Comparison of ENCODE assay signal across 1 cellular context in the genomic region with DNA sequence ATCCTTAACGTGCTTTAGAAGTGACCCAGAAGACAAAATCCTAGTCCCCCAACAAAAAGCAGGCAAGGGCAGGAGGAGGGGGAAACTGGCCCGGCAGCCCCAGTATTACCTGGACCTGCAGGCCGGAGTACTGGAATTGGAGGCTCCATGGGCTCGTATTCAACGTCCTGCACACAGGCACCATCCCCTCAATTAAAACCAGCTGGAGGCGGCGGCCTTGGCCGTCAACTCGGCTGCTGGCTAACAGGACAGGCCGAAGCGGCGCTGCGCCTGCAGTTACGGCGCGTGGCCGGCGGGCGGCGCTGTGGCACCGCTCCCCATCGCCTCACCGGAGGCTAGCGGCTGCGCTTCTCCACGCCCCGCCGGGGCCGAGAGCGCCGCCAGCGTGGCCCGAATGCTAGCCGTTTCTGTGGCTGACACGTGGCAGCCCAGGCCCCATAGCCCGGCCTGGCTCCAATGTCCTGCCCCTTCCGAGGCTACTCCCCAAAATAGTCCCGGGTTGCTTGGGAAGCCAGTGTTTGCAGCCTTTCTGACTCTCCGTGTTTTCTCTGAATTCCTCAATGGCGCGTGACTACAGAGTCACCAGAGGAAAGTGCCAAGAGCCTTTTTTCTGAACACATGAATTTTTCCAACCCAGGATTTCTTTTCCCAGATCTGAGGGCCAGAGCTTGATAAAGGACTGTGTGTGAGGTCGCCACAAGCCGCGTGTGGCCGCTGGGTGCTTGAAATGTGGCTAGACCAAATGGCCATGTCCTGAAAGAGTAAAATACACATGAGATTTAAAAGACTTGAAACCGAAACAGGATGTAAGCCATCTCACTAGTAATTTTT.
A peak's percentile ranks its signal among the peaks of the same experiment; 100 is the strongest.
TF ChIP-seq lines count a peak whose summit lies in the region.

No MANE protein-coding gene starts in this region.

TF ChIP-seq in K562, 482 proteins besides CTCF, POLR2A, EP300 and RAD21 (continued from another document and continues in another):
- TF ChIP-seq, protein P1, sequence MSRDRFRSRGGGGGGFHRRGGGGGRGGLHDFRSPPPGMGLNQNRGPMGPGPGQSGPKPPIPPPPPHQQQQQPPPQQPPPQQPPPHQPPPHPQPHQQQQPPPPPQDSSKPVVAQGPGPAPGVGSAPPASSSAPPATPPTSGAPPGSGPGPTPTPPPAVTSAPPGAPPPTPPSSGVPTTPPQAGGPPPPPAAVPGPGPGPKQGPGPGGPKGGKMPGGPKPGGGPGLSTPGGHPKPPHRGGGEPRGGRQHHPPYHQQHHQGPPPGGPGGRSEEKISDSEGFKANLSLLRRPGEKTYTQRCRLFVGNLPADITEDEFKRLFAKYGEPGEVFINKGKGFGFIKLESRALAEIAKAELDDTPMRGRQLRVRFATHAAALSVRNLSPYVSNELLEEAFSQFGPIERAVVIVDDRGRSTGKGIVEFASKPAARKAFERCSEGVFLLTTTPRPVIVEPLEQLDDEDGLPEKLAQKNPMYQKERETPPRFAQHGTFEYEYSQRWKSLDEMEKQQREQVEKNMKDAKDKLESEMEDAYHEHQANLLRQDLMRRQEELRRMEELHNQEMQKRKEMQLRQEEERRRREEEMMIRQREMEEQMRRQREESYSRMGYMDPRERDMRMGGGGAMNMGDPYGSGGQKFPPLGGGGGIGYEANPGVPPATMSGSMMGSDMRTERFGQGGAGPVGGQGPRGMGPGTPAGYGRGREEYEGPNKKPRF (IDR thresholded peaks at IDR 0.05; ENCODE audit: low read depth, low read length): no peak
- TF ChIP-seq, protein P2, sequence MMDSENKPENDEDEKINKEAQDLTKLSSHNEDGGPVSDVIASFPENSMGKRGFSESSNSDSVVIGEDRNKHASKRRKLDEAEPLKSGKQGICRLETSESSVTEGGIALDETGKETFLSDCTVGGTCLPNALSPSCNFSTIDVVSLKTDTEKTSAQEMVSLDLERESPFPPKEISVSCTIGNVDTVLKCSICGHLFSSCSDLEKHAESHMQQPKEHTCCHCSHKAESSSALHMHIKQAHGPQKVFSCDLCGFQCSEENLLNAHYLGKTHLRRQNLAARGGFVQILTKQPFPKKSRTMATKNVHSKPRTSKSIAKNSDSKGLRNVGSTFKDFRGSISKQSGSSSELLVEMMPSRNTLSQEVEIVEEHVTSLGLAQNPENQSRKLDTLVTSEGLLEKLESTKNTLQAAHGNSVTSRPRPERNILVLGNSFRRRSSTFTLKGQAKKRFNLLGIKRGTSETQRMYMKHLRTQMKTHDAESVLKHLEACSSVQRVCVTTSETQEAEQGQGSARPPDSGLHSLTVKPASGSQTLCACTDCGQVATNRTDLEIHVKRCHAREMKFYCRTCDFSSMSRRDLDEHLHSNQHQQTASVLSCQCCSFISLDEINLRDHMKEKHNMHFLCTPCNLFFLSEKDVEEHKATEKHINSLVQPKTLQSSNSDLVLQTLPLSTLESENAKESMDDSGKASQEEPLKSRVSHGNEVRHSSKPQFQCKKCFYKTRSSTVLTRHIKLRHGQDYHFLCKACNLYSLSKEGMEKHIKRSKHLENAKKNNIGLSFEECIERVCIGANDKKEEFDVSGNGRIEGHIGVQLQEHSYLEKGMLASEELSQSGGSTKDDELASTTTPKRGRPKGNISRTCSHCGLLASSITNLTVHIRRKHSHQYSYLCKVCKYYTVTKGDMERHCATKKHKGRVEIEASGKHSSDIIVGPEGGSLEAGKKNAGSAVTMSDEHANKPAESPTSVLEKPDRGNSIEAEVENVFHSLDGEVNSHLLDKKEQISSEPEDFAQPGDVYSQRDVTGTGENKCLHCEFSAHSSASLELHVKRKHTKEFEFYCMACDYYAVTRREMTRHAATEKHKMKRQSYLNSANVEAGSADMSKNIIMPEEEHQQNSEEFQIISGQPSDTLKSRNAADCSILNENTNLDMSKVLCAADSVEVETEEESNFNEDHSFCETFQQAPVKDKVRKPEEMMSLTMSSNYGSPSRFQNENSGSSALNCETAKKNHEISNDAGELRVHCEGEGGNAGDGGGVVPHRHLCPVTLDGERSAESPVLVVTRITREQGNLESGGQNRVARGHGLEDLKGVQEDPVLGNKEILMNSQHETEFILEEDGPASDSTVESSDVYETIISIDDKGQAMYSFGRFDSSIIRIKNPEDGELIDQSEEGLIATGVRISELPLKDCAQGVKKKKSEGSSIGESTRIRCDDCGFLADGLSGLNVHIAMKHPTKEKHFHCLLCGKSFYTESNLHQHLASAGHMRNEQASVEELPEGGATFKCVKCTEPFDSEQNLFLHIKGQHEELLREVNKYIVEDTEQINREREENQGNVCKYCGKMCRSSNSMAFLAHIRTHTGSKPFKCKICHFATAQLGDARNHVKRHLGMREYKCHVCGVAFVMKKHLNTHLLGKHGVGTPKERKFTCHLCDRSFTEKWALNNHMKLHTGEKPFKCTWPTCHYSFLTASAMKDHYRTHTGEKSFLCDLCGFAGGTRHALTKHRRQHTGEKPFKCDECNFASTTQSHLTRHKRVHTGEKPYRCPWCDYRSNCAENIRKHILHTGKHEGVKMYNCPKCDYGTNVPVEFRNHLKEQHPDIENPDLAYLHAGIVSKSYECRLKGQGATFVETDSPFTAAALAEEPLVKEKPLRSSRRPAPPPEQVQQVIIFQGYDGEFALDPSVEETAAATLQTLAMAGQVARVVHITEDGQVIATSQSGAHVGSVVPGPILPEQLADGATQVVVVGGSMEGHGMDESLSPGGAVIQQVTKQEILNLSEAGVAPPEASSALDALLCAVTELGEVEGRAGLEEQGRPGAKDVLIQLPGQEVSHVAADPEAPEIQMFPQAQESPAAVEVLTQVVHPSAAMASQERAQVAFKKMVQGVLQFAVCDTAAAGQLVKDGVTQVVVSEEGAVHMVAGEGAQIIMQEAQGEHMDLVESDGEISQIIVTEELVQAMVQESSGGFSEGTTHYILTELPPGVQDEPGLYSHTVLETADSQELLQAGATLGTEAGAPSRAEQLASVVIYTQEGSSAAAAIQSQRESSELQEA (IDR thresholded peaks at IDR 0.05; ENCODE audit: low read depth): no peak
- TF ChIP-seq ZNF696 (CRISPR knock-in tag; conservative IDR thresholded peaks at IDR 0.05) (no peak), KDM2B (CRISPR knock-in tag; IDR thresholded peaks at IDR 0.05) (no peak), TOE1 (IDR thresholded peaks at IDR 0.05; ENCODE audit: borderline replicate concordance) (peak; percentile 60; the same call in 1 of the 2 replicates), TOE1 (CRISPR knock-in tag; IDR thresholded peaks at IDR 0.05; ENCODE audit: borderline replicate concordance, low read depth) (no peak), ARNT (IDR thresholded peaks at IDR 0.05) (0 out of 4 replicates have a peak, but pooled peaks of 1 of the 2 experiments have one; percentile 56), MTA2 (IDR thresholded peaks at IDR 0.05; ENCODE audit: low read depth) (no peak), CXXC5 (CRISPR knock-in tag; IDR thresholded peaks at IDR 0.05) (peak; percentile 96), BCOR (IDR thresholded peaks at IDR 0.05) (no peak), GTF2F1 (IDR thresholded peaks at IDR 0.05; ENCODE audit: low read depth, low read length) (0 out of 2 replicates have a peak, but pooled peaks have one; percentile 55), MCM3 (IDR thresholded peaks at IDR 0.05) (no peak), POLR3G (IDR thresholded peaks at IDR 0.05; ENCODE audit: extremely low read depth, insufficient read length, insufficient replicate concordance) (no peak), SMARCE1 (IDR thresholded peaks at IDR 0.05) (no peak), ZNF695 (CRISPR knock-in tag; IDR thresholded peaks at IDR 0.05) (no peak), ZNF324 (CRISPR knock-in tag; IDR thresholded peaks at IDR 0.05) (no peak), ZNF561 (CRISPR knock-in tag; conservative IDR thresholded peaks at IDR 0.05) (no peak), MAFF (IDR thresholded peaks at IDR 0.05; ENCODE audit: low read length) (no peak), ZEB2 (IDR thresholded peaks at IDR 0.05) (no peak), EHMT2 (IDR thresholded peaks at IDR 0.05) (0 out of 2 replicates have a peak, but pooled peaks have one; percentile 37), ESRRB (CRISPR knock-in tag; IDR thresholded peaks at IDR 0.05; ENCODE audit: borderline replicate concordance) (no peak), BRD9 (IDR thresholded peaks at IDR 0.05; ENCODE audit: low read depth, partially characterized antibody) (peak; percentile 63)
- TF ChIP-seq, protein P3, sequence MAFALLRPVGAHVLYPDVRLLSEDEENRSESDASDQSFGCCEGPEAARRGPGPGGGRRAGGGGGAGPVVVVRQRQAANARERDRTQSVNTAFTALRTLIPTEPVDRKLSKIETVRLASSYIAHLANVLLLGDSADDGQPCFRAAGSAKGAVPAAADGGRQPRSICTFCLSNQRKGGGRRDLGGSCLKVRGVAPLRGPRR (CRISPR knock-in tag; IDR thresholded peaks at IDR 0.05): 0 out of 2 replicates have a peak, but pooled peaks have one; percentile 31
- TF ChIP-seq, protein P4, sequence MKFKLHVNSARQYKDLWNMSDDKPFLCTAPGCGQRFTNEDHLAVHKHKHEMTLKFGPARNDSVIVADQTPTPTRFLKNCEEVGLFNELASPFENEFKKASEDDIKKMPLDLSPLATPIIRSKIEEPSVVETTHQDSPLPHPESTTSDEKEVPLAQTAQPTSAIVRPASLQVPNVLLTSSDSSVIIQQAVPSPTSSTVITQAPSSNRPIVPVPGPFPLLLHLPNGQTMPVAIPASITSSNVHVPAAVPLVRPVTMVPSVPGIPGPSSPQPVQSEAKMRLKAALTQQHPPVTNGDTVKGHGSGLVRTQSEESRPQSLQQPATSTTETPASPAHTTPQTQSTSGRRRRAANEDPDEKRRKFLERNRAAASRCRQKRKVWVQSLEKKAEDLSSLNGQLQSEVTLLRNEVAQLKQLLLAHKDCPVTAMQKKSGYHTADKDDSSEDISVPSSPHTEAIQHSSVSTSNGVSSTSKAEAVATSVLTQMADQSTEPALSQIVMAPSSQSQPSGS (CRISPR knock-in tag; IDR thresholded peaks at IDR 0.05): no peak
- TF ChIP-seq, protein P5, sequence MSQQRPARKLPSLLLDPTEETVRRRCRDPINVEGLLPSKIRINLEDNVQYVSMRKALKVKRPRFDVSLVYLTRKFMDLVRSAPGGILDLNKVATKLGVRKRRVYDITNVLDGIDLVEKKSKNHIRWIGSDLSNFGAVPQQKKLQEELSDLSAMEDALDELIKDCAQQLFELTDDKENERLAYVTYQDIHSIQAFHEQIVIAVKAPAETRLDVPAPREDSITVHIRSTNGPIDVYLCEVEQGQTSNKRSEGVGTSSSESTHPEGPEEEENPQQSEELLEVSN (IDR thresholded peaks at IDR 0.05; ENCODE audit: borderline replicate concordance in 1 of 2, extremely low read depth in 1 of 2, insufficient read depth in 1 of 2, insufficient read length in 1 of 2, low read depth in 1 of 2, low read length in 1 of 2, poor library complexity in 1 of 2, severe bottlenecking in 1 of 2): peak; percentile 96 to 98
- TF ChIP-seq, protein P6, sequence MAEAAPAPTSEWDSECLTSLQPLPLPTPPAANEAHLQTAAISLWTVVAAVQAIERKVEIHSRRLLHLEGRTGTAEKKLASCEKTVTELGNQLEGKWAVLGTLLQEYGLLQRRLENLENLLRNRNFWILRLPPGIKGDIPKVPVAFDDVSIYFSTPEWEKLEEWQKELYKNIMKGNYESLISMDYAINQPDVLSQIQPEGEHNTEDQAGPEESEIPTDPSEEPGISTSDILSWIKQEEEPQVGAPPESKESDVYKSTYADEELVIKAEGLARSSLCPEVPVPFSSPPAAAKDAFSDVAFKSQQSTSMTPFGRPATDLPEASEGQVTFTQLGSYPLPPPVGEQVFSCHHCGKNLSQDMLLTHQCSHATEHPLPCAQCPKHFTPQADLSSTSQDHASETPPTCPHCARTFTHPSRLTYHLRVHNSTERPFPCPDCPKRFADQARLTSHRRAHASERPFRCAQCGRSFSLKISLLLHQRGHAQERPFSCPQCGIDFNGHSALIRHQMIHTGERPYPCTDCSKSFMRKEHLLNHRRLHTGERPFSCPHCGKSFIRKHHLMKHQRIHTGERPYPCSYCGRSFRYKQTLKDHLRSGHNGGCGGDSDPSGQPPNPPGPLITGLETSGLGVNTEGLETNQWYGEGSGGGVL (CRISPR knock-in tag; IDR thresholded peaks at IDR 0.05): no peak
- TF ChIP-seq, protein P7, sequence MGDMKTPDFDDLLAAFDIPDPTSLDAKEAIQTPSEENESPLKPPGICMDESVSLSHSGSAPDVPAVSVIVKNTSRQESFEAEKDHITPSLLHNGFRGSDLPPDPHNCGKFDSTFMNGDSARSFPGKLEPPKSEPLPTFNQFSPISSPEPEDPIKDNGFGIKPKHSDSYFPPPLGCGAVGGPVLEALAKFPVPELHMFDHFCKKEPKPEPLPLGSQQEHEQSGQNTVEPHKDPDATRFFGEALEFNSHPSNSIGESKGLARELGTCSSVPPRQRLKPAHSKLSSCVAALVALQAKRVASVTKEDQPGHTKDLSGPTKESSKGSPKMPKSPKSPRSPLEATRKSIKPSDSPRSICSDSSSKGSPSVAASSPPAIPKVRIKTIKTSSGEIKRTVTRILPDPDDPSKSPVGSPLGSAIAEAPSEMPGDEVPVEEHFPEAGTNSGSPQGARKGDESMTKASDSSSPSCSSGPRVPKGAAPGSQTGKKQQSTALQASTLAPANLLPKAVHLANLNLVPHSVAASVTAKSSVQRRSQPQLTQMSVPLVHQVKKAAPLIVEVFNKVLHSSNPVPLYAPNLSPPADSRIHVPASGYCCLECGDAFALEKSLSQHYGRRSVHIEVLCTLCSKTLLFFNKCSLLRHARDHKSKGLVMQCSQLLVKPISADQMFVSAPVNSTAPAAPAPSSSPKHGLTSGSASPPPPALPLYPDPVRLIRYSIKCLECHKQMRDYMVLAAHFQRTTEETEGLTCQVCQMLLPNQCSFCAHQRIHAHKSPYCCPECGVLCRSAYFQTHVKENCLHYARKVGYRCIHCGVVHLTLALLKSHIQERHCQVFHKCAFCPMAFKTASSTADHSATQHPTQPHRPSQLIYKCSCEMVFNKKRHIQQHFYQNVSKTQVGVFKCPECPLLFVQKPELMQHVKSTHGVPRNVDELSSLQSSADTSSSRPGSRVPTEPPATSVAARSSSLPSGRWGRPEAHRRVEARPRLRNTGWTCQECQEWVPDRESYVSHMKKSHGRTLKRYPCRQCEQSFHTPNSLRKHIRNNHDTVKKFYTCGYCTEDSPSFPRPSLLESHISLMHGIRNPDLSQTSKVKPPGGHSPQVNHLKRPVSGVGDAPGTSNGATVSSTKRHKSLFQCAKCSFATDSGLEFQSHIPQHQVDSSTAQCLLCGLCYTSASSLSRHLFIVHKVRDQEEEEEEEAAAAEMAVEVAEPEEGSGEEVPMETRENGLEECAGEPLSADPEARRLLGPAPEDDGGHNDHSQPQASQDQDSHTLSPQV (IDR thresholded peaks at IDR 0.05): peak; percentile 96
- TF ChIP-seq, protein P8, sequence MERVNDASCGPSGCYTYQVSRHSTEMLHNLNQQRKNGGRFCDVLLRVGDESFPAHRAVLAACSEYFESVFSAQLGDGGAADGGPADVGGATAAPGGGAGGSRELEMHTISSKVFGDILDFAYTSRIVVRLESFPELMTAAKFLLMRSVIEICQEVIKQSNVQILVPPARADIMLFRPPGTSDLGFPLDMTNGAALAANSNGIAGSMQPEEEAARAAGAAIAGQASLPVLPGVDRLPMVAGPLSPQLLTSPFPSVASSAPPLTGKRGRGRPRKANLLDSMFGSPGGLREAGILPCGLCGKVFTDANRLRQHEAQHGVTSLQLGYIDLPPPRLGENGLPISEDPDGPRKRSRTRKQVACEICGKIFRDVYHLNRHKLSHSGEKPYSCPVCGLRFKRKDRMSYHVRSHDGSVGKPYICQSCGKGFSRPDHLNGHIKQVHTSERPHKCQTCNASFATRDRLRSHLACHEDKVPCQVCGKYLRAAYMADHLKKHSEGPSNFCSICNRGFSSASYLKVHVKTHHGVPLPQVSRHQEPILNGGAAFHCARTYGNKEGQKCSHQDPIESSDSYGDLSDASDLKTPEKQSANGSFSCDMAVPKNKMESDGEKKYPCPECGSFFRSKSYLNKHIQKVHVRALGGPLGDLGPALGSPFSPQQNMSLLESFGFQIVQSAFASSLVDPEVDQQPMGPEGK (CRISPR knock-in tag; IDR thresholded peaks at IDR 0.05; ENCODE audit: borderline replicate concordance): no peak
